In the genomic region with DNA sequence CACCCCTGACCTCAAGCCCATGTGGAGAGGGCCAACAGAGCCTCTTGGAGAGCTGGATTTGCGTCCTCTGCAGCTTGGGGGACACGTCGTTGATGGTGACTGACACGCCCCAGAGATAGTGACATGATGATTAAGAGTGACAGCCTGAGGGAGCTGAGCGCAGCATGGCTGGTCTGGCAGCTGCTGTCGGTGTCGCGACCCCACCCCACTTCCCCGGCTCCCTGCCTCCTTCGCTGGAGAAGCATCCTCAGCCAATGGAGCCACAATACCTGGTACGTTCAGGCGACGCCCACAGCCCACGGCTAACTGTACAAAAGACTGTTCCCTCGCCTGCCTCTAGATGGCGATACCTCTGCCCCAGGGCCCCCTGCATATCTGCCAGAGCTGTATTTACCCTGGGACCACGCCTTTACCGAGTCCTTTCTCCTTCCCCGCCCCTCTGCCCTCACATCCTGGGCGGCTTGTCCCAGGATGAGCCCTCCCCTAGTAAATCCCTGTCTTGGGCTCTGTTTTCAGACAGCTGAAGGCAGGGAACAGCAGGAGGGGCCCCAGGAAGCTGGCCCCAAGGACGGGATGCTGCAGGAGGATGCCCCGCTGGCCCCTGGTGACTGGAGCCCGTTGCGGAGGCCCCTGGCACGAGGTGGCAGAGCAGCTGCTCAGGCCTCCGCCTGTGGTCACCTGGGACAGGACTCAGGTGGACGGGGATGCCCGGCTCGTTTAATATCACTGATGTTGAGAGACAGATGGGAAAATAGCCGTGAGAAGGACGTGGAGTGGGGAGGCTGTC, we compare ENCODE assay signal across 8 cellular contexts.
DNase-seq lines count a peak whose midpoint lies in the region; ATAC-seq and TF ChIP-seq lines count a peak whose summit lies in the region.

No MANE protein-coding gene starts in this region.

- H3K27ac Mint-ChIP-seq in H9, result no peak overlapping the region
- no peak overlapping the region for H3K27ac Mint-ChIP-seq in central memory CD8-positive, alpha-beta T cell (ENCODE audit: low read depth)

- no peak overlapping the region for H2BK12ac ChIP-seq in H9 (ENCODE audit: insufficient read length, low read depth, low read length)

- H4K20me1 ChIP-seq in H9 (ENCODE audit: control insufficient read depth, insufficient read depth, insufficient read length), result no peaks in the 10 kb centered on the region

- H3K27me3 Mint-ChIP-seq in H9 (ENCODE audit: low read depth), result peaks cover 60% of the 10 kb centered on the region
- H3K27me3 Mint-ChIP-seq in central memory CD8-positive, alpha-beta T cell, result peaks cover 52% of the 10 kb centered on the region

- no peak overlapping the region for H4K8ac ChIP-seq in H9 (replicated peaks; ENCODE audit: insufficient read length, low read depth, low read length)

- H3K23ac ChIP-seq in H9 (ENCODE audit: insufficient read length, low read depth, low read length), result no peak overlapping the region

- H3K27me3 ChIP-seq in H9 (ENCODE audit: insufficient read depth, low read length), result no peaks in the 10 kb centered on the region; the same call in 1 of the 2 replicates
- peaks cover 24% of the 10 kb centered on the region for H3K27me3 ChIP-seq in kidney epithelial cell (ENCODE audit: control insufficient read depth, insufficient read depth, low read length)

- DNase-seq in CMK (ENCODE audit: low read depth) (peak; percentile 43), H9 (peak; percentile 91), NCI-H2196 (lab: John Stamatoyannopoulos, UW; ENCODE audit: unreplicated experiment) (peak; percentile 80), kidney epithelial cell (ENCODE audit: low read depth) (no peak)
- DNase-seq in activated CD4-positive, CD25-positive, alpha-beta regulatory T cell treated with anti-CD3 and anti-CD28 coated beads, Interleukin-2, amount 50 U/mL, for 16 hours (ENCODE audit: low read depth, low spot score), result peak; percentile 46
- peak; percentile 58 for DNase-seq in central memory CD8-positive, alpha-beta T cell (ENCODE audit: low spot score in 2 of 2)
- peak; percentile 23 to 50 for DNase-seq in stimulated activated CD4-positive, alpha-beta T cell treated with anti-CD3 and anti-CD28 coated beads, Interleukin-1b, Interleukin-23, amount 100 ng/mL, for 1 hour (ENCODE audit: low read depth in 2 of 2)

- H3K4me1 ChIP-seq in H9 (ENCODE audit: insufficient read depth, low read length), result no peaks in the 10 kb centered on the region; the same call in 1 of the 2 replicates

- H3K4me3 ChIP-seq in kidney epithelial cell (ENCODE audit: low read depth, low read length), result no peak overlapping the region

- no peak overlapping the region for H4K5ac ChIP-seq in H9 (ENCODE audit: insufficient read length, low read depth, low read length)

- H3K9me3 Mint-ChIP-seq in H9, result no peaks in the 10 kb centered on the region
- no peaks in the 10 kb centered on the region for H3K9me3 Mint-ChIP-seq in central memory CD8-positive, alpha-beta T cell

- H4K91ac ChIP-seq in H9 (ENCODE audit: insufficient read length, low read depth, low read length), result no peak overlapping the region

- no peak overlapping the region for H3K18ac ChIP-seq in H9 (ENCODE audit: insufficient read length, low read depth, low read length)

- H2BK20ac ChIP-seq in H9 (ENCODE audit: low read depth, low read length, poor library complexity, severe bottlenecking), result no peak overlapping the region

- H3K4ac ChIP-seq in H9 (ENCODE audit: low read depth, low read length), result no peak overlapping the region

- no CpG with 5 or more reads among the region's 31 CpGs for WGBS in H9 (ENCODE audit: extremely low coverage, insufficient read length, low lambda C conversion rate)

- no peak overlapping the region for H2AFZ ChIP-seq in H9 (ENCODE audit: low read length)

- H2BK15ac ChIP-seq in H9 (ENCODE audit: low read depth, low read length), result no peak overlapping the region

- ATAC-seq in central memory CD8-positive, alpha-beta T cell (replicated peaks; ENCODE audit: extremely low read depth, poor library complexity, severe bottlenecking), result peak; percentile 85
- no peak for ATAC-seq in HG03439 (IDR thresholded peaks at IDR 0.05; ENCODE audit: unreplicated experiment)

- peak overlapping the region; percentile 75 for H3K4me2 ChIP-seq in H9 (ENCODE audit: insufficient read depth, insufficient read length, low read length)

- H3K14ac ChIP-seq in H9 (ENCODE audit: insufficient read depth, low read length), result no peak overlapping the region

- peak overlapping the region; percentile 62 to 79 for H3K4me3 Mint-ChIP-seq in H9
- peak overlapping the region; percentile 74 for H3K4me3 Mint-ChIP-seq in central memory CD8-positive, alpha-beta T cell

- no peak overlapping the region for H3K56ac ChIP-seq in H9 (ENCODE audit: insufficient read length, low read depth, low read length)

- peaks cover 20 to 22% of the 10 kb centered on the region in 2 experiments for H3K4me1 Mint-ChIP-seq in H9
- peaks cover 15% of the 10 kb centered on the region for H3K4me1 Mint-ChIP-seq in central memory CD8-positive, alpha-beta T cell

- no peaks in the 10 kb centered on the region for H3K36me3 ChIP-seq in kidney epithelial cell (ENCODE audit: control insufficient read depth, insufficient read depth, low read length)

- no peak overlapping the region for H3K27ac ChIP-seq in H9 (ENCODE audit: insufficient read length, low read depth, low read length)

- no peak overlapping the region for H3K9ac ChIP-seq in H9 (ENCODE audit: extremely low read depth, insufficient read length, low read length)

- no peak overlapping the region for H3T11ph ChIP-seq in H9 (ENCODE audit: low read length)

- TF ChIP-seq CTCF in H9 (conservative IDR thresholded peaks at IDR 0.05), result peak; percentile 92
- peak; percentile 83 for TF ChIP-seq CTCF in kidney epithelial cell (IDR thresholded peaks at IDR 0.05; ENCODE audit: insufficient read depth, low read length, poor library complexity, severe bottlenecking)

- H3K36me3 Mint-ChIP-seq in H9 (ENCODE audit: insufficient read depth in 1 of 3, low read depth in 3 of 3), result peaks cover 0 to 3% (median 0%) of the 10 kb centered on the region in 3 experiments; a peak in 1 of 7 replicates
- no peaks in the 10 kb centered on the region for H3K36me3 Mint-ChIP-seq in central memory CD8-positive, alpha-beta T cell (ENCODE audit: insufficient read depth)

- no peaks in the 10 kb centered on the region for H3K79me1 ChIP-seq in H9 (ENCODE audit: insufficient read depth, low read depth, low read length, poor library complexity, severe bottlenecking)

- no peak overlapping the region for H2BK120ac ChIP-seq in H9 (ENCODE audit: low read depth, low read length, poor library complexity, severe bottlenecking)

- H3K79me2 ChIP-seq in H9 (ENCODE audit: insufficient read depth, low read length), result no peaks in the 10 kb centered on the region

- peaks cover 11% of the 10 kb centered on the region for H3K23me2 ChIP-seq in H9 (ENCODE audit: insufficient read length, low read depth, low read length, poor library complexity, severe bottlenecking)

- H2BK5ac ChIP-seq in H9 (ENCODE audit: insufficient read length, low read length), result no peak overlapping the region

- H3K9me3 ChIP-seq in H9 (ENCODE audit: control insufficient read depth, low read depth, low read length), result no peaks in the 10 kb centered on the region

- H2AK5ac ChIP-seq in H9 (ENCODE audit: insufficient read length, low read length), result no peak overlapping the region
